8 cellular contexts compared by ENCODE assay signal in the genomic region with DNA sequence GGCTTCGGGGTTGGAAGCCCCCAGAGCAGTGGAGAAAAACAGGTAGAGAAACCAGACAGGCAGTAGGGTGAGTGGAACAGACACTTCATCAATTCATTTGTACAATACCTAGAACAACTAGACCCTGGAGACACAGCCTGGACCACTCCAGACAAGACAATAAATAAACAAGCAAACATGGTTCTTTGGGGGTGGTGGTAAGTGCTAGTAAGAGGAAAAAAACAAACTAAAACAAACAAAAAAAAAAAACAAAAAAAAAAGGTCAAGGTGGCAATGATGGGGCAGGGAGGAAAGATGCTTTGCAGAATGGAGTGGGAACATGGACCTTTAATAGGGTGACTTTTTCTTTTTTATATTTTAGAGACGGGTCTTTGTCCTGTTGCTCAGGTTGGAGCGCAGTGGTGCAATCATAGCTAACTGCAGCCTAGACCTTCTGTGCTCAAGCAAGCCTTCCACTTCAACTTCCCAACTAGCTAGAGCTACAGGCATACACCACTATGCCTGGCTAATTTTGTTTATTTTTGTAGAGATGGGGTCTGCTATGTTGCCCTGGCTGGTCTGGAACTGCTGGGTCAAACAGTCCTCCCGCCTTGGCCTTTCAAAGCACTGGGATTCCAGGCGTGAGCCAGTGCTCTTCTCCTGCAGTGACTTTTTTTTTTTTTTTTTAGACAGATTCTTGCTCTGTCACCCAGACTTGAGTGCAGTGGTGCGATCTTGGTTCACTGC. TPM values are rescaled to one million over a fixed set of nuclear protein-coding genes. Genes with fewer than 3 reads are reported as not detected.
DNase-seq lines count a peak whose midpoint lies in the region; ATAC-seq, FAIRE-seq and TF ChIP-seq lines count a peak whose summit lies in the region.

No MANE protein-coding gene starts in this region.

- FAIRE-seq in astrocyte (lab: Jason Lieb, UNC): no peak

- H3K27me3 Mint-ChIP-seq in astrocyte (ENCODE audit: low read depth, unreplicated experiment): no peaks in the 10 kb centered on the region

- WGBS in heart right ventricle, 2 donors: 75 to 76% methylated on average over 6 of the region's 6 CpGs
- WGBS in lung, 2 donors: 58 to 59% methylated on average over 6 of the region's 6 CpGs

- no peak overlapping the region for H2AFZ ChIP-seq in astrocyte (ENCODE audit: low read depth, low read length)

- H3K4me1 Mint-ChIP-seq in astrocyte (ENCODE audit: low read depth, unreplicated experiment): peaks cover 21% of the 10 kb centered on the region

- TF ChIP-seq CTCF in heart right ventricle (IDR thresholded peaks at IDR 0.05) (no peak), astrocyte (IDR thresholded peaks at IDR 0.05; ENCODE audit: insufficient read depth, low read depth, low read length) (no peak), lung (IDR thresholded peaks at IDR 0.05; ENCODE audit: control extremely low read depth, extremely low read depth) (no peak), vagina (IDR thresholded peaks at IDR 0.05) (no peak)

- H3K27me3 ChIP-seq in heart right ventricle (no peaks in the 10 kb centered on the region), astrocyte (ENCODE audit: insufficient read depth, low read length) (no peaks in the 10 kb centered on the region), lung (ENCODE audit: control insufficient read depth, insufficient read depth) (no peaks in the 10 kb centered on the region), vagina (no peaks in the 10 kb centered on the region)

- H3K79me2 ChIP-seq in astrocyte (ENCODE audit: insufficient read depth, low read length): peaks cover 21% of the 10 kb centered on the region

- H3K27ac ChIP-seq in heart right ventricle: peak overlapping the region; percentile 94 to 100 (median 99)
- peak overlapping the region; percentile 90 for H3K27ac ChIP-seq in astrocyte (ENCODE audit: low read depth, low read length)
- peak overlapping the region; percentile 98 to 100 for H3K27ac ChIP-seq in lung (ENCODE audit: low read depth in 1 of 2, low read length in 1 of 2)
- H3K27ac ChIP-seq in vagina: peak overlapping the region; percentile 97

- H3K4me3 ChIP-seq in heart right ventricle (peak overlapping the region in 9 of 10 donors; percentile 70 to 100 (median 88)), astrocyte (ENCODE audit: insufficient read depth, low read depth, low read length) (peak overlapping the region; percentile 92), lung (peak overlapping the region; percentile 25), vagina (peak overlapping the region; percentile 85 to 96)

- TF ChIP-seq POLR2A in vagina (IDR thresholded peaks at IDR 0.05): no peak

- H3K9me3 Mint-ChIP-seq in astrocyte (ENCODE audit: unreplicated experiment): no peaks in the 10 kb centered on the region

- peak overlapping the region; percentile 94 for H3K9ac ChIP-seq in astrocyte (ENCODE audit: low read length)

- H3K9me3 ChIP-seq in heart right ventricle: no peaks in the 10 kb centered on the region
- no peaks in the 10 kb centered on the region for H3K9me3 ChIP-seq in astrocyte (ENCODE audit: insufficient read depth, low read depth, low read length)
- no peaks in the 10 kb centered on the region for H3K9me3 ChIP-seq in lung (ENCODE audit: control insufficient read depth in 2 of 2, insufficient read depth in 1 of 2, low read length in 1 of 2)
- no peaks in the 10 kb centered on the region for H3K9me3 ChIP-seq in vagina

- peaks cover 2% of the 10 kb centered on the region for H3K36me3 Mint-ChIP-seq in astrocyte (ENCODE audit: low read depth, unreplicated experiment)

- intact Hi-C loops in heart right ventricle (cut with DNase I) (loop anchor here in 5 of 10 donors (2.0 to 10.0 kb wide), 5 partner anchors 16 to 360 kb away; partner anchors contain the start of genes IER2 (in 2 of the 5), STX10 (in 2 of the 5) and TNPO2 (in 1 of the 5)), left cardiac atrium (cut with DNase I) (no loop called here), vagina (cut with DNase I) (no loop called here)

- DNase-seq in heart right ventricle (no peak), left cardiac atrium (no peak), astrocyte (ENCODE audit: low read depth) (no peak), lung (ENCODE audit: low spot score) (no peak), vagina (ENCODE audit: extremely low spot score in 2 of 2) (peak in 1 of 2 donors; percentile 89), LoVo (ENCODE audit: low spot score) (no peak), activated gamma-delta T cell (lab: John Stamatoyannopoulos, UW) (no peak)

- no peak for ATAC-seq in heart right ventricle
- ATAC-seq in left cardiac atrium: no peak
- ATAC-seq in lung (ENCODE audit: insufficient read depth, low FRiP score): no peak
- ATAC-seq in HG03378 (IDR thresholded peaks at IDR 0.05; ENCODE audit: unreplicated experiment): no peak

- peak overlapping the region; percentile 90 for H3K4me3 Mint-ChIP-seq in astrocyte (ENCODE audit: unreplicated experiment)

- peak overlapping the region; percentile 98 for H3K27ac Mint-ChIP-seq in astrocyte (ENCODE audit: unreplicated experiment)

- peaks cover 19% of the 10 kb centered on the region for H4K20me1 ChIP-seq in astrocyte (ENCODE audit: insufficient read depth, low read length)

- H3K36me3 ChIP-seq in heart right ventricle (peaks cover 0 to 37% (median 7%) of the 10 kb centered on the region in 9 donors), astrocyte (ENCODE audit: insufficient read depth, low read length) (no peaks in the 10 kb centered on the region), lung (ENCODE audit: control insufficient read depth in 2 of 2, insufficient read depth in 2 of 2, low read length in 2 of 2) (peaks cover 0 to 4% of the 10 kb centered on the region in 2 donors), vagina (peaks cover 0 to 7% of the 10 kb centered on the region in 2 donors)

- H3K4me2 ChIP-seq in astrocyte (ENCODE audit: low read length): peak overlapping the region; percentile 91

- peaks cover 7 to 42% (median 30%) of the 10 kb centered on the region in 9 donors for H3K4me1 ChIP-seq in heart right ventricle
- H3K4me1 ChIP-seq in astrocyte (ENCODE audit: insufficient read depth, low read length): peaks cover 23% of the 10 kb centered on the region
- H3K4me1 ChIP-seq in lung (ENCODE audit: control insufficient read depth in 2 of 2, insufficient read depth in 2 of 2, low read length in 2 of 2): peaks cover 0 to 3% of the 10 kb centered on the region in 2 donors
- peaks cover 21% of the 10 kb centered on the region for H3K4me1 ChIP-seq in vagina

RNA-seq across cellular contexts. Expression of gene JUNB, which starts 3.1 kb away (rescaled TPM):
- total RNA-seq in heart right ventricle (100 to 1,000 TPM in 4 of 10 donors, 10 to 100 TPM in 6; 22.4 to 247 (median 70.0) TPM), left cardiac atrium (100 to 1,000 TPM in 1 of 2 donors, 10 to 100 TPM in 1; 46.6 to 216 TPM), astrocyte (101 and 126 TPM in 2 replicates), lung (100 to 1,000 TPM; 121 to 205 TPM), vagina (1,161 TPM)
- polyA plus RNA-seq in heart right ventricle (10 to 100 TPM; 41.2 to 65.4 TPM), lung (100 to 1,000 TPM; 111 to 689 TPM)

RNA-seq across cellular contexts. Expression of gene PRDX2, which starts 7.2 kb away (rescaled TPM):
- total RNA-seq in heart right ventricle (100 to 1,000 TPM; 532 to 789 (median 744) TPM), left cardiac atrium (100 to 1,000 TPM; 525 to 629 TPM), astrocyte (145 and 166 TPM in 2 replicates), lung (100 to 1,000 TPM; 166 to 196 TPM), vagina (190 TPM)
- polyA plus RNA-seq in heart right ventricle (100 to 1,000 TPM; 235 to 827 TPM), lung (100 to 1,000 TPM; 132 to 181 TPM)

RNA-seq across cellular contexts. Expression of gene THSD8, which starts 7.5 kb away (rescaled TPM):
- total RNA-seq in heart right ventricle (1 to 10 TPM in 9 of 10 donors, under 1 TPM in 1; 0.72 to 4.8 (median 2.4) TPM), left cardiac atrium (1 to 10 TPM; 1.8 to 3.2 TPM), astrocyte (3.6 and 4.5 TPM in 2 replicates), lung (1 to 10 TPM; 1.8 to 2.2 TPM), vagina (not detected)
- polyA plus RNA-seq in heart right ventricle (1 to 10 TPM; 2.7 to 3.8 TPM), lung (1 to 10 TPM in 1 of 2 donors, under 1 TPM in 1; 0.10 to 6.2 TPM)

RNA-seq across cellular contexts. Expression of gene RNASEH2A, which starts 12.0 kb away (rescaled TPM):
- 1 to 10 TPM; 1.9 to 5.7 (median 4.1) TPM for total RNA-seq in heart right ventricle
- polyA plus RNA-seq in heart right ventricle: 1 to 10 TPM; 3.1 to 6.9 TPM
- total RNA-seq in left cardiac atrium: 1 to 10 TPM; 5.6 to 8.1 TPM
- 5.4 and 10.5 TPM in 2 replicates for total RNA-seq in astrocyte
- total RNA-seq in lung: 10 to 100 TPM in 1 of 2 donors, 1 to 10 TPM in 1; 7.5 to 16.1 TPM
- 10 to 100 TPM in 1 of 2 donors, 1 to 10 TPM in 1; 7.3 to 11.1 TPM for polyA plus RNA-seq in lung
- 10.8 TPM for total RNA-seq in vagina

RNA-seq across cellular contexts. Expression of gene HOOK2, which starts 19.0 kb away (rescaled TPM):
- 10 to 100 TPM; 47.8 to 79.3 (median 57.8) TPM for total RNA-seq in heart right ventricle
- polyA plus RNA-seq in heart right ventricle: 100 to 1,000 TPM in 1 of 2 donors, 10 to 100 TPM in 1; 29.7 to 173 TPM
- total RNA-seq in left cardiac atrium: 10 to 100 TPM; 16.8 to 28.8 TPM
- total RNA-seq in astrocyte: 21.7 and 25.9 TPM in 2 replicates
- 10 to 100 TPM; 46.9 to 67.4 TPM for total RNA-seq in lung
- 10 to 100 TPM; 39.8 to 54.3 TPM for polyA plus RNA-seq in lung
- total RNA-seq in vagina: 65.6 TPM

Comparison
In these comparisons a context has a peak if more than half of its experiments do, and no peak if none do; other contexts are left out.
1. H3K4me3 ChIP-seq: peak in every context shown above with its lines; median percentile 92 in astrocyte; 90 in vagina; 88 in heart right ventricle; 25 in lung.